Comparison of ENCODE assay signal across 8 cellular contexts in genomic region chr11:119728226-119728626, GRCh38. TPM values are rescaled to one million over a fixed set of nuclear protein-coding genes. Genes with fewer than 3 reads are reported as not detected.
DNase-seq lines count a peak whose midpoint lies in the region; TF ChIP-seq lines count a peak whose summit lies in the region.

No MANE protein-coding gene starts in this region.

- H3K9me3 ChIP-seq in Loucy (ENCODE audit: insufficient read depth, low read depth, low read length) (no peaks in the 10 kb centered on the region), mucosa of stomach (ENCODE audit: control insufficient read depth, low read length) (no peaks in the 10 kb centered on the region)

- no peak for TF ChIP-seq CTCF in Loucy (conservative IDR thresholded peaks at IDR 0.05; ENCODE audit: low read length)

- H3K4me1 ChIP-seq in Loucy (ENCODE audit: insufficient read depth, low read length, poor library complexity, severe bottlenecking) (peaks cover 41% of the 10 kb centered on the region), mucosa of stomach (ENCODE audit: control insufficient read depth, insufficient read depth, low read length) (peaks cover 23% of the 10 kb centered on the region)

- H3F3A ChIP-seq in Loucy (ENCODE audit: low read depth): no peaks in the 10 kb centered on the region

- peak; percentile 30 for DNase-seq in DMS 273 (lab: John Stamatoyannopoulos, UW; ENCODE audit: unreplicated experiment)
- no peak for DNase-seq in DMS 273 treated with DMSO at 0.1 percent for 48 hours (lab: John Stamatoyannopoulos, UW)
- peak; percentile 4 for DNase-seq in central memory CD4-positive, alpha-beta T cell
- no peak for DNase-seq in mesenteric fat pad (ENCODE audit: low spot score)
- no peak for DNase-seq in ecto neural progenitor cell (ENCODE audit: low spot score)
- no peak for DNase-seq in NCI-H2196 (lab: John Stamatoyannopoulos, UW; ENCODE audit: unreplicated experiment)

- H2AFZ ChIP-seq in Loucy (ENCODE audit: low read length): no peak overlapping the region

- H3K36me3 ChIP-seq in Loucy (ENCODE audit: insufficient read depth, low read length) (no peaks in the 10 kb centered on the region), mucosa of stomach (ENCODE audit: control insufficient read depth, insufficient read depth, low read length) (no peaks in the 10 kb centered on the region)

- H4K20me1 ChIP-seq in Loucy (ENCODE audit: insufficient read depth, low read length, poor library complexity, severe bottlenecking): peaks cover 52% of the 10 kb centered on the region

- H3K27me3 ChIP-seq in Loucy (ENCODE audit: insufficient read depth, low read length, poor library complexity, severe bottlenecking) (peaks cover 4% of the 10 kb centered on the region), mucosa of stomach (ENCODE audit: control insufficient read depth, insufficient read depth, low read length) (no peaks in the 10 kb centered on the region)

- H3K9ac ChIP-seq in Loucy (ENCODE audit: low read depth, low read length, poor library complexity, severe bottlenecking) (peak overlapping the region; percentile 90), mucosa of stomach (ENCODE audit: low read length) (peak overlapping the region; percentile 71)

- H3K79me2 ChIP-seq in Loucy (ENCODE audit: insufficient read depth, low read length): peaks cover 53% of the 10 kb centered on the region

- H3K4me3 ChIP-seq in Loucy (ENCODE audit: low read length, poor library complexity, severe bottlenecking) (peak overlapping the region; percentile 96), mucosa of stomach (ENCODE audit: low read length) (peak overlapping the region; percentile 49)

- peak overlapping the region; percentile 97 for H3K4me2 ChIP-seq in Loucy (ENCODE audit: low read depth, low read length, poor library complexity, severe bottlenecking)

- no peaks in the 10 kb centered on the region for H3K9me2 ChIP-seq in Loucy (replicated peaks; ENCODE audit: low read depth, low read length)

RNA-seq across cellular contexts. Expression of gene NECTIN1, which starts 0.8 kb away (rescaled TPM):
- 11.2 TPM for total RNA-seq in mesenteric fat pad

Comparison
In these comparisons a context has a peak if more than half of its experiments do, and no peak if none do; other contexts are left out.
1. DNase-seq: peak in DMS 273 (single experiment) and central memory CD4-positive, alpha-beta T cell (single experiment); none in DMS 273 treated with DMSO at 0.1 percent for 48 hours (single experiment), mesenteric fat pad (single experiment), ecto neural progenitor cell (single experiment) and NCI-H2196 (single experiment).